Comparison of ENCODE assay signal across 9 cellular contexts in genomic region chr15:31358957-31359721, GRCh38. TPM values are rescaled to one million over a fixed set of nuclear protein-coding genes. Genes with fewer than 3 reads are reported as not detected.
A peak's percentile ranks its signal among the peaks of the same experiment; 100 is the strongest.
DNase-seq lines count a peak whose midpoint lies in the region; ATAC-seq and TF ChIP-seq lines count a peak whose summit lies in the region.
"Had no signal": no experiment of that assay in that cellular context is flagged by ENCODE, and none has a peak within 500 bp of the region (broad histone marks: within the 10 kb centered on the region; RNA-seq: fewer than 3 reads in every experiment).

No MANE protein-coding gene starts in this region.

- H3K9me3 ChIP-seq in OCI-LY7 (ENCODE audit: low read length) (no peaks in the 10 kb centered on the region), esophagus (ENCODE audit: control insufficient read depth in 2 of 2, insufficient read depth in 1 of 2, low read depth in 1 of 2, low read length in 1 of 2) (no peaks in the 10 kb centered on the region), gastrocnemius medialis (no peaks in the 10 kb centered on the region)
- H3K9me3 ChIP-seq: SJSA1 had no signal

- POLR2A ChIA-PET in OCI-LY7 (lab: Charles Lee): interaction anchor here (0.6 kb wide), 1 partner anchor 17 kb away, joined by 5 read pairs; no protein-coding TSS in a partner anchor

- no peaks in the 10 kb centered on the region for H3K9me2 ChIP-seq in OCI-LY7 (ENCODE audit: insufficient read depth, low read length)

- H4K20me1 ChIP-seq in OCI-LY7 (ENCODE audit: insufficient read depth, low read length): no peaks in the 10 kb centered on the region

- H3K4me2 ChIP-seq in OCI-LY7 (ENCODE audit: low read length): peak overlapping the region; percentile 97

- peaks cover 92% of the 10 kb centered on the region for H3K79me2 ChIP-seq in OCI-LY7 (ENCODE audit: insufficient read depth, low read depth, low read length)

- H3K27ac ChIP-seq in OCI-LY7 (ENCODE audit: low read depth, low read length, poor library complexity, severe bottlenecking): peak overlapping the region; percentile 98
- peak overlapping the region; percentile 14 to 79 for H3K27ac ChIP-seq in esophagus (ENCODE audit: low read depth in 2 of 2, low read length in 1 of 2)
- peak overlapping the region; percentile 95 to 100 (median 97) for H3K27ac ChIP-seq in gastrocnemius medialis
- H3K27ac ChIP-seq: SJSA1 had no signal

- no peak overlapping the region for H2AFZ ChIP-seq in OCI-LY7 (ENCODE audit: low read length)

- H3K36me3 ChIP-seq in OCI-LY7 (ENCODE audit: insufficient read depth, low read length) (peaks cover 38% of the 10 kb centered on the region), esophagus (ENCODE audit: control insufficient read depth in 2 of 2, insufficient read depth in 2 of 2, low read length in 1 of 2) (peaks cover 0 to 4% of the 10 kb centered on the region in 2 donors), gastrocnemius medialis (no peaks in the 10 kb centered on the region)

- H3K4me3 ChIP-seq in OCI-LY7 (ENCODE audit: low read depth, low read length, poor library complexity, severe bottlenecking) (peak overlapping the region; percentile 56), esophagus (ENCODE audit: low read depth in 1 of 2, low read length in 2 of 2) (no peak overlapping the region), gastrocnemius medialis (no peak overlapping the region)
- H3K4me3 ChIP-seq: SJSA1 had no signal

- DNase-seq in GDM1 (lab: John Stamatoyannopoulos, UW) (peak; percentile 8), OCI-LY7 (ENCODE audit: low spot score) (no peak), gastrocnemius medialis (no peak), NCI-H2196 treated with DMSO at 0.1 percent for 48 hours (lab: John Stamatoyannopoulos, UW; ENCODE audit: unreplicated experiment) (no peak)
- no peak for DNase-seq in activated CD4-positive, CD25-positive, alpha-beta regulatory T cell treated with anti-CD3 and anti-CD28 coated beads, Interleukin-2, amount 50 U/mL, for 72 hours
- DNase-seq: stimulated activated CD8-positive, alpha-beta memory T cell treated with anti-CD3 and anti-CD28 coated beads, Interleukin-4, amount 100 ng/mL, for 48 hours had no signal

- intact Hi-C loops in OCI-LY7 (cut with micrococcal nuclease; ENCODE audit: unreplicated experiment): no loop called here
- intact Hi-C loops in gastrocnemius medialis (cut with DNase I; ENCODE audit: low total_unique reads): no loop called here

- CTCF ChIA-PET in OCI-LY7 (lab: Charles Lee; ENCODE audit: unreplicated experiment): interaction anchor here (0.8 to 1.9 kb wide), 4 partner anchors 13 to 114 kb away, joined by 3 to 8 read pairs (median 4); no protein-coding TSS in a partner anchor

- H3K4me1 ChIP-seq in OCI-LY7 (ENCODE audit: insufficient read depth, low read length, poor library complexity, severe bottlenecking) (peaks cover 98% of the 10 kb centered on the region), esophagus (ENCODE audit: control insufficient read depth in 2 of 2, insufficient read depth in 2 of 2, low read length in 1 of 2) (peaks cover 16 to 30% of the 10 kb centered on the region in 2 donors), gastrocnemius medialis (peaks cover 98 to 99% of the 10 kb centered on the region in 2 donors)

- ATAC-seq in gastrocnemius medialis: no peak
- ATAC-seq in GM19397 (IDR thresholded peaks at IDR 0.05; ENCODE audit: unreplicated experiment): no peak

- TF ChIP-seq CTCF in OCI-LY7 (conservative IDR thresholded peaks at IDR 0.05; ENCODE audit: low read length) (no peak), gastrocnemius medialis (IDR thresholded peaks at IDR 0.05 in 4 of 5, conservative IDR thresholded peaks at IDR 0.05 in 1 of 5) (no peak)

- H3K27me3 ChIP-seq in esophagus (ENCODE audit: control insufficient read depth in 1 of 2, insufficient read depth in 2 of 2, low read length in 2 of 2) (no peaks in the 10 kb centered on the region), gastrocnemius medialis (no peaks in the 10 kb centered on the region)
- H3K27me3 ChIP-seq: SJSA1 had no signal

- WGBS in esophagus, 2 donors: 75 to 82% methylated on average over 8 of the region's 8 CpGs

- BruUV-seq in OCI-LY7 (replicated peaks; lab: Mats Ljungman, UMichigan): no TSS peak

- no peak for TF ChIP-seq POLR2A in gastrocnemius medialis (IDR thresholded peaks at IDR 0.05)

- in situ Hi-C loops in gastrocnemius medialis (cut with MboI; ENCODE audit: low sequenced_read_pairs in 4 of 4): loop anchor here in 2 of 4 donors (25.0 kb wide), 2 partner anchors 372 to 397 kb away; partner anchors contain the start of gene MTMR10 (in 1 of the 2)

RNA-seq across cellular contexts. Expression of gene KLF13, which starts 32.5 kb away (rescaled TPM):
- 62.0 and 64.6 TPM in 2 replicates for total RNA-seq in OCI-LY7 (2014; rRNA removed; shearing (Covaris generic))
- total RNA-seq in OCI-LY7 (2022) (62.6 and 63.2 TPM in 2 replicates), gastrocnemius medialis (10 to 100 TPM; 18.3 to 50.2 (median 32.9) TPM)
- polyA plus RNA-seq in esophagus: 10 to 100 TPM in 1 of 2 donors, 1 to 10 TPM in 1; 9.0 to 20.9 TPM

Comparison
In these comparisons a context has a peak if more than half of its experiments do, and no peak if none do; other contexts are left out.
1. H3K27ac ChIP-seq: peak in every context shown above with its lines; median percentile 98 in OCI-LY7; 97 in gastrocnemius medialis; 46 in esophagus.